ENCODE assay signal across 10 cellular contexts in genomic region chr1:1783320-1783719, GRCh38. TPM values are rescaled to one million over a fixed set of nuclear protein-coding genes. Genes with fewer than 3 reads are reported as not detected.
DNase-seq lines count a peak whose midpoint lies in the region; ATAC-seq and TF ChIP-seq lines count a peak whose summit lies in the region.
"Had no signal": no experiment of that assay in that cellular context is flagged by ENCODE, and none has a peak within 500 bp of the region (broad histone marks: within the 10 kb centered on the region; RNA-seq: fewer than 3 reads in every experiment).

No MANE protein-coding gene starts in this region.

- WGBS in heart right ventricle, 2 donors = 81% methylated on average over 8 of the region's 8 CpGs
- 76 to 83% (median 82%) methylated on average over 7 to 8 of the region's 8 CpGs for WGBS in adrenal gland, 4 donors

- H3K27me3 ChIP-seq in heart right ventricle = no peaks in the 10 kb centered on the region
- H3K27me3 ChIP-seq in adrenal gland = no peaks in the 10 kb centered on the region
- no peaks in the 10 kb centered on the region for H3K27me3 ChIP-seq in mucosa of rectum (ENCODE audit: control insufficient read depth in 2 of 2, insufficient read depth in 2 of 2, low read length in 2 of 2)
- H3K27me3 ChIP-seq in upper lobe of right lung = no peaks in the 10 kb centered on the region

- H3K9ac ChIP-seq in mucosa of rectum (ENCODE audit: low read depth in 1 of 2, low read length in 2 of 2) = peak overlapping the region; percentile 48 to 83

- H3K9me3 ChIP-seq in heart right ventricle = no peaks in the 10 kb centered on the region
- no peaks in the 10 kb centered on the region for H3K9me3 ChIP-seq in adrenal gland (replicated peaks in 1 of 3)
- H3K9me3 ChIP-seq in mucosa of rectum (ENCODE audit: control insufficient read depth in 2 of 2, low read length in 2 of 2) = no peaks in the 10 kb centered on the region
- H3K9me3 ChIP-seq in upper lobe of right lung = no peaks in the 10 kb centered on the region

- H3K36me3 ChIP-seq in heart right ventricle (peaks cover 0 to 50% (median 33%) of the 10 kb centered on the region in 9 donors), adrenal gland (replicated peaks in 1 of 2) (peaks cover 0 to 37% of the 10 kb centered on the region in 2 donors), mucosa of rectum (ENCODE audit: control insufficient read depth in 2 of 2, insufficient read depth in 2 of 2, low read length in 2 of 2) (peaks cover 33 to 37% of the 10 kb centered on the region in 2 donors), upper lobe of right lung (peaks cover 36% of the 10 kb centered on the region)

- intact Hi-C loops in heart right ventricle (cut with DNase I) = loop anchor here in 4 of 10 donors (5.0 to 10.0 kb wide), 4 partner anchors 74 to 124 kb away; partner anchors contain the start of gene GNB1 (in 1 of the 4)
- intact Hi-C loops in Right ventricle myocardium inferior (cut with DNase I) = loop anchor here (5.0 kb wide), 1 partner anchor 124 kb away; no protein-coding TSS in a partner anchor
- intact Hi-C loops in adrenal gland (cut with DNase I) = loop anchor here in 1 of 2 donors (10.0 kb wide), 1 partner anchor 121 kb away; no protein-coding TSS in a partner anchor
- intact Hi-C loops in upper lobe of right lung (cut with DNase I) = no loop called here

- no peak for ATAC-seq in heart right ventricle
- no peak for ATAC-seq in Right ventricle myocardium inferior
- ATAC-seq in upper lobe of right lung = no peak
- no peak for ATAC-seq in HG02840 (IDR thresholded peaks at IDR 0.05; ENCODE audit: low FRiP score, unreplicated experiment)

- peak overlapping the region in 2 of 10 donors; percentile 21 to 44 for H3K4me3 ChIP-seq in heart right ventricle
- no peak overlapping the region for H3K4me3 ChIP-seq in adrenal gland
- H3K4me3 ChIP-seq in mucosa of rectum (ENCODE audit: low read length in 2 of 2) = peak overlapping the region in 1 of 2 donors; percentile 22
- H3K4me3 ChIP-seq in upper lobe of right lung = no peak overlapping the region

- H3K4me1 ChIP-seq in heart right ventricle (peaks cover 23 to 65% (median 58%) of the 10 kb centered on the region in 9 donors), adrenal gland (replicated peaks in 1 of 2) (peaks cover 49 to 50% of the 10 kb centered on the region in 2 donors), mucosa of rectum (ENCODE audit: control insufficient read depth in 2 of 2, insufficient read depth in 2 of 2, low read length in 2 of 2) (peaks cover 47% of the 10 kb centered on the region in 2 donors), upper lobe of right lung (peaks cover 50% of the 10 kb centered on the region)

- DNase-seq in heart right ventricle = no peak
- DNase-seq in Right ventricle myocardium inferior (ENCODE audit: missing footprints) = no peak
- DNase-seq in adrenal gland = no peak
- no peak for DNase-seq in upper lobe of right lung
- DNase-seq in SW 1271 (lab: John Stamatoyannopoulos, UW) = no peak
- no peak for DNase-seq in NCI-H2227 treated with DMSO at 0.1 percent for 48 hours (lab: John Stamatoyannopoulos, UW)
- DNase-seq: DMS79, NCI-H524 had no signal

- TF ChIP-seq POLR2A in adrenal gland (IDR thresholded peaks at IDR 0.05) = no peak

- H3K27ac ChIP-seq in heart right ventricle = peak overlapping the region in 8 of 10 donors; percentile 9 to 96 (median 70)
- peak overlapping the region in 4 of 5 donors; percentile 45 to 97 (median 74) for H3K27ac ChIP-seq in adrenal gland
- peak overlapping the region; percentile 94 to 99 for H3K27ac ChIP-seq in mucosa of rectum (ENCODE audit: low read depth in 2 of 2, low read length in 2 of 2)
- peak overlapping the region; percentile 69 for H3K27ac ChIP-seq in upper lobe of right lung

- TF ChIP-seq CTCF in heart right ventricle (IDR thresholded peaks at IDR 0.05) (no peak), adrenal gland (IDR thresholded peaks at IDR 0.05) (no peak), upper lobe of right lung (IDR thresholded peaks at IDR 0.05) (no peak)

RNA-seq across cellular contexts. Expression of gene NADK, which starts 5.0 kb away (rescaled TPM):
- 10 to 100 TPM; 15.2 to 40.2 (median 21.9) TPM for total RNA-seq in heart right ventricle
- 10 to 100 TPM; 26.2 to 37.5 TPM for polyA plus RNA-seq in heart right ventricle
- total RNA-seq in Right ventricle myocardium inferior = 26.9 TPM
- 100 to 1,000 TPM; 131 to 195 (median 173) TPM for total RNA-seq in adrenal gland
- 100 to 1,000 TPM in 2 of 3 donors, 10 to 100 TPM in 1; 73.0 to 150 (median 102) TPM for polyA plus RNA-seq in adrenal gland
- 99.2 TPM for total RNA-seq in upper lobe of right lung

RNA-seq across cellular contexts. Expression of gene CDK11A, which starts 59.2 kb away (rescaled TPM):
- total RNA-seq in heart right ventricle (10 to 100 TPM; 11.6 to 26.3 (median 15.3) TPM), Right ventricle myocardium inferior (20.8 TPM), adrenal gland (10 to 100 TPM in 6 of 8 donors, 1 to 10 TPM in 2; 2.1 to 44.2 (median 25.7) TPM), upper lobe of right lung (51.7 TPM)
- polyA plus RNA-seq in heart right ventricle (10 to 100 TPM; 13.0 to 88.3 TPM), adrenal gland (100 to 1,000 TPM in 1 of 3 donors, 10 to 100 TPM in 2; 15.8 to 302 (median 95.8) TPM)
